2 cellular contexts compared by ENCODE assay signal in the genomic region with DNA sequence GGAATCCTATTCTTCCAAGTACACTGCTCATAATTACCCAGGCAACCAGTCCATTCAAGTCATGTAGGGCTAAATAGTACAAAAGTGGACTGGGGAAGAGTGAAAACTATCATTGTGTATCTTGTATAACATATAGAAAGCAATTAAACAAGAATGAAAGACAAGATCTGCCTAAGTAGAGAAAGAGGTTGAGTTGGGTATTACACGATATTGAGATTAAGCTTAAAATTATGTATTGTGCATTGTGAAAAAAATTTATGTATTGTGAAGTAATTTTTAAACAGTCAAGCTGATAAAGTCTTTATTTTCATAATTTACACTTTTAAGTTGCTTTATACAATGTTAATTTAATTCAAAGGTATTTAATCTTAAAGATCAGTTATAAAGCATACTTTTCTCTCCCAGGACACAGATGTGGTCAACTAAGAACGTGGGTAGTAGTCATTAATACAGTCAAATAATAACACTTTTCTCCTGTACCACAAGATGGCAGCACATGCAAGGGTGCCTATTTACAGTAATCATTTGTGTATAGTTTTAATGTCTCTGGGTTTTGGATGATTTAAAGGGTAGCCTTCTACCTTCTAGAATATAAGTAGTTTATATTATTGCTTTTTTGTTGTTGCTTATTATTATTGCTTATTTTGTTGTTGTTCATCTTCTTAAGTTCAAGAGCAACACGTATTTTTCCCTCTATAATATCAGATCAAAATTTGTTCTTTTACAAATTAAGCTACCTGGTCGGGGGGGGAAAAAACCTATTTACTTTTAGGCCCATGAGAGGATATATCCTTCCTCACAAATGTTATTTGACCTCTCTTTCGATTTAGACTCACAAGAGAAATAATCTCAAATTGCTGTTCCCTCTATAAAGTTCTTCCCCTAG.
TF ChIP-seq lines count a peak whose summit lies in the region.

No MANE protein-coding gene starts in this region.

TF ChIP-seq in WTC11, 78 proteins besides CTCF, POLR2A, EP300 and RAD21 (continued from another document):
- TF ChIP-seq MXD4 (CRISPR knock-in tag; IDR thresholded peaks at IDR 0.05; ENCODE audit: borderline replicate concordance) (no peak), GABPB1 (CRISPR knock-in tag; IDR thresholded peaks at IDR 0.05) (no peak), E2F1 (CRISPR knock-in tag; IDR thresholded peaks at IDR 0.05) (no peak), FOXP1 (CRISPR knock-in tag; IDR thresholded peaks at IDR 0.05; ENCODE audit: borderline replicate concordance) (no peak), TEAD1 (CRISPR knock-in tag; IDR thresholded peaks at IDR 0.05) (no peak), FOXP4 (CRISPR knock-in tag; IDR thresholded peaks at IDR 0.05) (no peak)
- TF ChIP-seq, protein P1, sequence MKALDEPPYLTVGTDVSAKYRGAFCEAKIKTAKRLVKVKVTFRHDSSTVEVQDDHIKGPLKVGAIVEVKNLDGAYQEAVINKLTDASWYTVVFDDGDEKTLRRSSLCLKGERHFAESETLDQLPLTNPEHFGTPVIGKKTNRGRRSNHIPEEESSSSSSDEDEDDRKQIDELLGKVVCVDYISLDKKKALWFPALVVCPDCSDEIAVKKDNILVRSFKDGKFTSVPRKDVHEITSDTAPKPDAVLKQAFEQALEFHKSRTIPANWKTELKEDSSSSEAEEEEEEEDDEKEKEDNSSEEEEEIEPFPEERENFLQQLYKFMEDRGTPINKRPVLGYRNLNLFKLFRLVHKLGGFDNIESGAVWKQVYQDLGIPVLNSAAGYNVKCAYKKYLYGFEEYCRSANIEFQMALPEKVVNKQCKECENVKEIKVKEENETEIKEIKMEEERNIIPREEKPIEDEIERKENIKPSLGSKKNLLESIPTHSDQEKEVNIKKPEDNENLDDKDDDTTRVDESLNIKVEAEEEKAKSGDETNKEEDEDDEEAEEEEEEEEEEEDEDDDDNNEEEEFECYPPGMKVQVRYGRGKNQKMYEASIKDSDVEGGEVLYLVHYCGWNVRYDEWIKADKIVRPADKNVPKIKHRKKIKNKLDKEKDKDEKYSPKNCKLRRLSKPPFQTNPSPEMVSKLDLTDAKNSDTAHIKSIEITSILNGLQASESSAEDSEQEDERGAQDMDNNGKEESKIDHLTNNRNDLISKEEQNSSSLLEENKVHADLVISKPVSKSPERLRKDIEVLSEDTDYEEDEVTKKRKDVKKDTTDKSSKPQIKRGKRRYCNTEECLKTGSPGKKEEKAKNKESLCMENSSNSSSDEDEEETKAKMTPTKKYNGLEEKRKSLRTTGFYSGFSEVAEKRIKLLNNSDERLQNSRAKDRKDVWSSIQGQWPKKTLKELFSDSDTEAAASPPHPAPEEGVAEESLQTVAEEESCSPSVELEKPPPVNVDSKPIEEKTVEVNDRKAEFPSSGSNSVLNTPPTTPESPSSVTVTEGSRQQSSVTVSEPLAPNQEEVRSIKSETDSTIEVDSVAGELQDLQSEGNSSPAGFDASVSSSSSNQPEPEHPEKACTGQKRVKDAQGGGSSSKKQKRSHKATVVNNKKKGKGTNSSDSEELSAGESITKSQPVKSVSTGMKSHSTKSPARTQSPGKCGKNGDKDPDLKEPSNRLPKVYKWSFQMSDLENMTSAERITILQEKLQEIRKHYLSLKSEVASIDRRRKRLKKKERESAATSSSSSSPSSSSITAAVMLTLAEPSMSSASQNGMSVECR (CRISPR knock-in tag; IDR thresholded peaks at IDR 0.05; ENCODE audit: borderline replicate concordance) = no peak

TF ChIP-seq in neural cell, 6 proteins besides CTCF, POLR2A, EP300 and RAD21 (continued from another document):
- TF ChIP-seq, protein P2, sequence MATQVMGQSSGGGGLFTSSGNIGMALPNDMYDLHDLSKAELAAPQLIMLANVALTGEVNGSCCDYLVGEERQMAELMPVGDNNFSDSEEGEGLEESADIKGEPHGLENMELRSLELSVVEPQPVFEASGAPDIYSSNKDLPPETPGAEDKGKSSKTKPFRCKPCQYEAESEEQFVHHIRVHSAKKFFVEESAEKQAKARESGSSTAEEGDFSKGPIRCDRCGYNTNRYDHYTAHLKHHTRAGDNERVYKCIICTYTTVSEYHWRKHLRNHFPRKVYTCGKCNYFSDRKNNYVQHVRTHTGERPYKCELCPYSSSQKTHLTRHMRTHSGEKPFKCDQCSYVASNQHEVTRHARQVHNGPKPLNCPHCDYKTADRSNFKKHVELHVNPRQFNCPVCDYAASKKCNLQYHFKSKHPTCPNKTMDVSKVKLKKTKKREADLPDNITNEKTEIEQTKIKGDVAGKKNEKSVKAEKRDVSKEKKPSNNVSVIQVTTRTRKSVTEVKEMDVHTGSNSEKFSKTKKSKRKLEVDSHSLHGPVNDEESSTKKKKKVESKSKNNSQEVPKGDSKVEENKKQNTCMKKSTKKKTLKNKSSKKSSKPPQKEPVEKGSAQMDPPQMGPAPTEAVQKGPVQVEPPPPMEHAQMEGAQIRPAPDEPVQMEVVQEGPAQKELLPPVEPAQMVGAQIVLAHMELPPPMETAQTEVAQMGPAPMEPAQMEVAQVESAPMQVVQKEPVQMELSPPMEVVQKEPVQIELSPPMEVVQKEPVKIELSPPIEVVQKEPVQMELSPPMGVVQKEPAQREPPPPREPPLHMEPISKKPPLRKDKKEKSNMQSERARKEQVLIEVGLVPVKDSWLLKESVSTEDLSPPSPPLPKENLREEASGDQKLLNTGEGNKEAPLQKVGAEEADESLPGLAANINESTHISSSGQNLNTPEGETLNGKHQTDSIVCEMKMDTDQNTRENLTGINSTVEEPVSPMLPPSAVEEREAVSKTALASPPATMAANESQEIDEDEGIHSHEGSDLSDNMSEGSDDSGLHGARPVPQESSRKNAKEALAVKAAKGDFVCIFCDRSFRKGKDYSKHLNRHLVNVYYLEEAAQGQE (IDR thresholded peaks at IDR 0.05; ENCODE audit: borderline replicate concordance) = no peak
- TF ChIP-seq POLR2AphosphoS5 (IDR thresholded peaks at IDR 0.05) = no peak
